In genomic region chr20:23163562-23163961, GRCh38 we compare ENCODE assay signal across 22 cellular contexts.
"Had no signal": no experiment of that assay in that cellular context is flagged by ENCODE, and none has a peak within 500 bp of the region (broad histone marks: within the 10 kb centered on the region; RNA-seq: fewer than 3 reads in every experiment).

No MANE protein-coding gene starts in this region.

- DNase-seq: activated CD4-positive, alpha-beta T cell treated with anti-CD3 and anti-CD28 coated beads for 48 hours; activated CD4-positive, alpha-beta T cell treated with anti-CD3 and anti-CD28 coated beads, Interleukin-2, amount 50 U/mL, for 48 hours; esophagus squamous epithelium; foreskin melanocyte; heart right ventricle; left lung; pancreas; retina; stimulated activated CD4-positive, alpha-beta T cell treated with anti-CD3 and anti-CD28 coated beads, Interleukin-2, amount 100 ng/mL, for 48 hours; stimulated activated naive CD8-positive, alpha-beta T cell treated with anti-CD3 and anti-CD28 coated beads, Interleukin-15, Interleukin-2, amounts not matched to agents 100 U/mL and 50 U/mL, for 24 hours; SW 1271; T-helper 9 cell; trophoblast cell; WERI-Rb-1 had no signal

- H3K27ac Mint-ChIP-seq: activated naive CD8-positive, alpha-beta T cell; activated T-helper 2 cell treated with anti-CD3 and anti-CD28 coated beads, Interferon-gamma antibody, Interleukin-2, Interleukin-4, amounts not matched to agents 10 μg/mL and 5 μg/mL and 100 μg/mL, durations not matched to agents 14 hours and 24 hours and 36 hours; endodermal cell; T-helper 1 cell treated with Interleukin-12 subunit alpha and Interleukin-12 subunit beta and Interleukin-4 antibody, amounts not matched to agents 30 μg/mL and 1 μg/mL, for 36 hours had no signal

- H3K9me3 ChIP-seq: esophagus squamous epithelium, heart right ventricle, left lung, pancreas, prostate gland, testis had no signal

- H3K9me3 Mint-ChIP-seq: activated T-helper 2 cell treated with anti-CD3 and anti-CD28 coated beads, Interferon-gamma antibody, Interleukin-2, Interleukin-4, amounts not matched to agents 10 μg/mL and 5 μg/mL and 100 μg/mL, durations not matched to agents 14 hours and 24 hours and 36 hours; endodermal cell; nephron; T-helper 1 cell treated with Interleukin-12 subunit alpha and Interleukin-12 subunit beta and Interleukin-4 antibody, amounts not matched to agents 30 μg/mL and 1 μg/mL, for 36 hours had no signal

- H3K36me3 Mint-ChIP-seq: activated naive CD8-positive, alpha-beta T cell had no signal

- H3K36me3 ChIP-seq: esophagus squamous epithelium, heart right ventricle, left lung, pancreas, prostate gland, WERI-Rb-1 had no signal

- H3K27me3 ChIP-seq: esophagus squamous epithelium, heart right ventricle, left lung, pancreas, testis had no signal

- H3K4me1 ChIP-seq: pancreas, prostate gland had no signal

- H3K27ac ChIP-seq: pancreas, prostate gland, SK-N-MC, WERI-Rb-1 had no signal

- H3K4me3 ChIP-seq: esophagus squamous epithelium, heart right ventricle, left lung, pancreas, prostate gland, SK-N-MC, testis had no signal

- H3K4me3 Mint-ChIP-seq: activated naive CD8-positive, alpha-beta T cell; endodermal cell; nephron; T-helper 1 cell treated with Interleukin-12 subunit alpha and Interleukin-12 subunit beta and Interleukin-4 antibody, amounts not matched to agents 30 μg/mL and 1 μg/mL, for 36 hours had no signal

- H3K27me3 Mint-ChIP-seq: activated naive CD8-positive, alpha-beta T cell had no signal
